ENCODE assay signal across 1 cellular context in the genomic region with DNA sequence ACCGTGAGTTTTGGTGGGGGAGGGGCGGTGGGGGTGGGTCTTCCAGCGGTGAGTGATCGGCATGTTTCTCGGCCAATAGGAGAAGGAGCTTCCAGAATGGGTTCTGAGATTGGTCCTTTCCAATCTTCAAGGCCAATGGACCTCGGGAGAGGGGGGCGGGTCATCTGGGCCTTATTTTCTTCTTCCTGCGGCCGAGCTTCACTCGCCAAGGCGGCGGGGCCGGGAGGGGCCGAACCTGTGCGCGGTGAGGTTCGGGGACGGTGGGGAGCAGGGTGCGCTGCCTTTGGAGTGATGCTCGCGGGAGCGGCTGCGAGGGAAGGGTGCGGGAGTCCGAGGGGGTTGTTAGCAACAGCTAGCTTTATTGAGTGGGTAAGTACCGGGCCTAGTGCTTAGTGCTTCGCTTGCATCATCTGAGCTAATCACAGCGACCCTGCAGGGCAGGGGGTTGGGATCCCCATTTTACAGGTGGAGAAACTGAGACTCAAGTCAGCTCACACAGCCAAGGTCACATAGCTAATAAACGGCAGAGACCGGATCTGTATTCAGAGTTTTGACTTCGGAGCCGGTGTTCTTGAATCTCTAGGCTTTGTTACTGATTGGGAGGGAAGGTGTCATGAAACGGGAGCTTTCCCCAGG.
TF ChIP-seq lines count a peak whose summit lies in the region.

No MANE protein-coding gene starts in this region.

TF ChIP-seq in HepG2, 621 proteins besides CTCF, POLR2A, EP300 and RAD21 (continued from another document and continues in another):
- TF ChIP-seq, protein P1, sequence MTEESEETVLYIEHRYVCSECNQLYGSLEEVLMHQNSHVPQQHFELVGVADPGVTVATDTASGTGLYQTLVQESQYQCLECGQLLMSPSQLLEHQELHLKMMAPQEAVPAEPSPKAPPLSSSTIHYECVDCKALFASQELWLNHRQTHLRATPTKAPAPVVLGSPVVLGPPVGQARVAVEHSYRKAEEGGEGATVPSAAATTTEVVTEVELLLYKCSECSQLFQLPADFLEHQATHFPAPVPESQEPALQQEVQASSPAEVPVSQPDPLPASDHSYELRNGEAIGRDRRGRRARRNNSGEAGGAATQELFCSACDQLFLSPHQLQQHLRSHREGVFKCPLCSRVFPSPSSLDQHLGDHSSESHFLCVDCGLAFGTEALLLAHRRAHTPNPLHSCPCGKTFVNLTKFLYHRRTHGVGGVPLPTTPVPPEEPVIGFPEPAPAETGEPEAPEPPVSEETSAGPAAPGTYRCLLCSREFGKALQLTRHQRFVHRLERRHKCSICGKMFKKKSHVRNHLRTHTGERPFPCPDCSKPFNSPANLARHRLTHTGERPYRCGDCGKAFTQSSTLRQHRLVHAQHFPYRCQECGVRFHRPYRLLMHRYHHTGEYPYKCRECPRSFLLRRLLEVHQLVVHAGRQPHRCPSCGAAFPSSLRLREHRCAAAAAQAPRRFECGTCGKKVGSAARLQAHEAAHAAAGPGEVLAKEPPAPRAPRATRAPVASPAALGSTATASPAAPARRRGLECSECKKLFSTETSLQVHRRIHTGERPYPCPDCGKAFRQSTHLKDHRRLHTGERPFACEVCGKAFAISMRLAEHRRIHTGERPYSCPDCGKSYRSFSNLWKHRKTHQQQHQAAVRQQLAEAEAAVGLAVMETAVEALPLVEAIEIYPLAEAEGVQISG (CRISPR knock-in tag; IDR thresholded peaks at IDR 0.05), result peak; percentile 62
- no peak for TF ChIP-seq NFATC3 (CRISPR knock-in tag; IDR thresholded peaks at IDR 0.05)
- TF ChIP-seq PHF5A (CRISPR knock-in tag; IDR thresholded peaks at IDR 0.05; ENCODE audit: low read depth, unreplicated experiment), result no peak
- TF ChIP-seq CREB3 (CRISPR knock-in tag; IDR thresholded peaks at IDR 0.05), result 0 out of 2 replicates have a peak, but pooled peaks have one; percentile 30
- TF ChIP-seq, protein P2, sequence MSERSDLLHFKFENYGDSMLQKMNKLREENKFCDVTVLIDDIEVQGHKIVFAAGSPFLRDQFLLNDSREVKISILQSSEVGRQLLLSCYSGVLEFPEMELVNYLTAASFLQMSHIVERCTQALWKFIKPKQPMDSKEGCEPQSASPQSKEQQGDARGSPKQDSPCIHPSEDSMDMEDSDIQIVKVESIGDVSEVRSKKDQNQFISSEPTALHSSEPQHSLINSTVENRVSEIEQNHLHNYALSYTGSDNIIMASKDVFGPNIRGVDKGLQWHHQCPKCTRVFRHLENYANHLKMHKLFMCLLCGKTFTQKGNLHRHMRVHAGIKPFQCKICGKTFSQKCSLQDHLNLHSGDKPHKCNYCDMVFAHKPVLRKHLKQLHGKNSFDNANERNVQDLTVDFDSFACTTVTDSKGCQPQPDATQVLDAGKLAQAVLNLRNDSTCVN (CRISPR knock-in tag; IDR thresholded peaks at IDR 0.05; ENCODE audit: borderline replicate concordance), result 0 out of 2 replicates have a peak, but pooled peaks have one; percentile 30
- no peak for TF ChIP-seq GMEB2 (CRISPR knock-in tag; IDR thresholded peaks at IDR 0.05; ENCODE audit: low read depth)
- peak; percentile 74 for TF ChIP-seq THAP11 (CRISPR knock-in tag; IDR thresholded peaks at IDR 0.05)
- no peak for TF ChIP-seq SSRP1 (CRISPR knock-in tag; IDR thresholded peaks at IDR 0.05)
- TF ChIP-seq ZNF510 (CRISPR knock-in tag; IDR thresholded peaks at IDR 0.05; ENCODE audit: low read depth), result peak; percentile 57; the same call in 1 of the 2 replicates
- TF ChIP-seq ZNF629 (CRISPR knock-in tag; conservative IDR thresholded peaks at IDR 0.05), result peak; percentile 98
- no peak for TF ChIP-seq ZNF121 (CRISPR knock-in tag; IDR thresholded peaks at IDR 0.05)
- TF ChIP-seq, protein P3, sequence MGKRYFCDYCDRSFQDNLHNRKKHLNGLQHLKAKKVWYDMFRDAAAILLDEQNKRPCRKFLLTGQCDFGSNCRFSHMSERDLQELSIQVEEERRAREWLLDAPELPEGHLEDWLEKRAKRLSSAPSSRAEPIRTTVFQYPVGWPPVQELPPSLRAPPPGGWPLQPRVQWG (CRISPR knock-in tag; IDR thresholded peaks at IDR 0.05; ENCODE audit: borderline replicate concordance, low read depth), result no peak
- no peak for TF ChIP-seq KLF11 (CRISPR knock-in tag; IDR thresholded peaks at IDR 0.05)
- TF ChIP-seq ZNF207 (IDR thresholded peaks at IDR 0.05; ENCODE audit: borderline replicate concordance), result no peak
- TF ChIP-seq CREB1 (IDR thresholded peaks at IDR 0.05), result no peak
- TF ChIP-seq CREB1 (CRISPR knock-in tag; IDR thresholded peaks at IDR 0.05), result no peak
- TF ChIP-seq ELF1 (CRISPR knock-in tag; IDR thresholded peaks at IDR 0.05), result no peak
- no peak for TF ChIP-seq RELA (CRISPR knock-in tag; IDR thresholded peaks at IDR 0.05)
- TF ChIP-seq HOXA7 (CRISPR knock-in tag; IDR thresholded peaks at IDR 0.05), result no peak
- no peak for TF ChIP-seq RAD51 (IDR thresholded peaks at IDR 0.05; ENCODE audit: borderline replicate concordance)
- TF ChIP-seq ZNF333 (CRISPR knock-in tag; IDR thresholded peaks at IDR 0.05; ENCODE audit: borderline replicate concordance), result 0 out of 2 replicates have a peak, but pooled peaks have one; percentile 63
- TF ChIP-seq, protein P4, sequence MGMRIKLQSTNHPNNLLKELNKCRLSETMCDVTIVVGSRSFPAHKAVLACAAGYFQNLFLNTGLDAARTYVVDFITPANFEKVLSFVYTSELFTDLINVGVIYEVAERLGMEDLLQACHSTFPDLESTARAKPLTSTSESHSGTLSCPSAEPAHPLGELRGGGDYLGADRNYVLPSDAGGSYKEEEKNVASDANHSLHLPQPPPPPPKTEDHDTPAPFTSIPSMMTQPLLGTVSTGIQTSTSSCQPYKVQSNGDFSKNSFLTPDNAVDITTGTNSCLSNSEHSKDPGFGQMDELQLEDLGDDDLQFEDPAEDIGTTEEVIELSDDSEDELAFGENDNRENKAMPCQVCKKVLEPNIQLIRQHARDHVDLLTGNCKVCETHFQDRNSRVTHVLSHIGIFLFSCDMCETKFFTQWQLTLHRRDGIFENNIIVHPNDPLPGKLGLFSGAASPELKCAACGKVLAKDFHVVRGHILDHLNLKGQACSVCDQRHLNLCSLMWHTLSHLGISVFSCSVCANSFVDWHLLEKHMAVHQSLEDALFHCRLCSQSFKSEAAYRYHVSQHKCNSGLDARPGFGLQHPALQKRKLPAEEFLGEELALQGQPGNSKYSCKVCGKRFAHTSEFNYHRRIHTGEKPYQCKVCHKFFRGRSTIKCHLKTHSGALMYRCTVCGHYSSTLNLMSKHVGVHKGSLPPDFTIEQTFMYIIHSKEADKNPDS (CRISPR knock-in tag; IDR thresholded peaks at IDR 0.05), result peak; percentile 62; the same call in 1 of the 2 replicates
- no peak for TF ChIP-seq KAT2B (IDR thresholded peaks at IDR 0.05; ENCODE audit: borderline replicate concordance, low read depth, low read length)
- TF ChIP-seq ZBTB4 (CRISPR knock-in tag; IDR thresholded peaks at IDR 0.05; ENCODE audit: borderline replicate concordance), result no peak
- TF ChIP-seq SIN3A (IDR thresholded peaks at IDR 0.05; ENCODE audit: borderline replicate concordance, low read depth, low read length), result peak; percentile 87; the same call in 1 of the 2 replicates
- TF ChIP-seq SRY (CRISPR knock-in tag; IDR thresholded peaks at IDR 0.05), result peak; percentile 56; the same call in 1 of the 2 replicates
- TF ChIP-seq POLR2G (IDR thresholded peaks at IDR 0.05; ENCODE audit: low read depth, low read length), result peak; percentile 100
- TF ChIP-seq, protein P5, sequence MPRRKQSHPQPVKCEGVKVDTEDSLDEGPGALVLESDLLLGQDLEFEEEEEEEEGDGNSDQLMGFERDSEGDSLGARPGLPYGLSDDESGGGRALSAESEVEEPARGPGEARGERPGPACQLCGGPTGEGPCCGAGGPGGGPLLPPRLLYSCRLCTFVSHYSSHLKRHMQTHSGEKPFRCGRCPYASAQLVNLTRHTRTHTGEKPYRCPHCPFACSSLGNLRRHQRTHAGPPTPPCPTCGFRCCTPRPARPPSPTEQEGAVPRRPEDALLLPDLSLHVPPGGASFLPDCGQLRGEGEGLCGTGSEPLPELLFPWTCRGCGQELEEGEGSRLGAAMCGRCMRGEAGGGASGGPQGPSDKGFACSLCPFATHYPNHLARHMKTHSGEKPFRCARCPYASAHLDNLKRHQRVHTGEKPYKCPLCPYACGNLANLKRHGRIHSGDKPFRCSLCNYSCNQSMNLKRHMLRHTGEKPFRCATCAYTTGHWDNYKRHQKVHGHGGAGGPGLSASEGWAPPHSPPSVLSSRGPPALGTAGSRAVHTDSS (CRISPR knock-in tag; conservative IDR thresholded peaks at IDR 0.05), result 0 out of 2 replicates have a peak, but pooled peaks have one; percentile 64
- TF ChIP-seq NFRKB (IDR thresholded peaks at IDR 0.05), result no peak
- no peak for TF ChIP-seq FUBP1 (CRISPR knock-in tag; IDR thresholded peaks at IDR 0.05; ENCODE audit: borderline replicate concordance)
- TF ChIP-seq NFKBIZ (CRISPR knock-in tag; IDR thresholded peaks at IDR 0.05), result no peak
- TF ChIP-seq ZNF33B (CRISPR knock-in tag; IDR thresholded peaks at IDR 0.05), result 0 out of 2 replicates have a peak, but pooled peaks have one; percentile 57
- no peak; the same call in 1 of the 2 replicates for TF ChIP-seq AHR (CRISPR knock-in tag; IDR thresholded peaks at IDR 0.05)
- TF ChIP-seq BORCS8-MEF2B (CRISPR knock-in tag; IDR thresholded peaks at IDR 0.05), result 0 out of 2 replicates have a peak, but pooled peaks have one; percentile 27
- TF ChIP-seq, protein P6, sequence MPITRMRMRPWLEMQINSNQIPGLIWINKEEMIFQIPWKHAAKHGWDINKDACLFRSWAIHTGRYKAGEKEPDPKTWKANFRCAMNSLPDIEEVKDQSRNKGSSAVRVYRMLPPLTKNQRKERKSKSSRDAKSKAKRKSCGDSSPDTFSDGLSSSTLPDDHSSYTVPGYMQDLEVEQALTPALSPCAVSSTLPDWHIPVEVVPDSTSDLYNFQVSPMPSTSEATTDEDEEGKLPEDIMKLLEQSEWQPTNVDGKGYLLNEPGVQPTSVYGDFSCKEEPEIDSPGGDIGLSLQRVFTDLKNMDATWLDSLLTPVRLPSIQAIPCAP (CRISPR knock-in tag; IDR thresholded peaks at IDR 0.05; ENCODE audit: low read depth), result peak; percentile 47; the same call in 1 of the 2 replicates
- TF ChIP-seq PHF21A (CRISPR knock-in tag; IDR thresholded peaks at IDR 0.05), result peak; percentile 16
- TF ChIP-seq ATF2 (CRISPR knock-in tag; IDR thresholded peaks at IDR 0.05), result peak; percentile 25; the same call in 1 of the 2 replicates
